Comparison of ENCODE assay signal across 22 cellular contexts in genomic region chr3:195557327-195557726, GRCh38. TPM values are rescaled to one million over a fixed set of nuclear protein-coding genes. Genes with fewer than 3 reads are reported as not detected.
DNase-seq lines count a peak whose midpoint lies in the region; ATAC-seq, FAIRE-seq and TF ChIP-seq lines count a peak whose summit lies in the region.
"Had no signal": no experiment of that assay in that cellular context is flagged by ENCODE, and none has a peak within 500 bp of the region (broad histone marks: within the 10 kb centered on the region; RNA-seq: fewer than 3 reads in every experiment).

No MANE protein-coding gene starts in this region.

- H3K27me3 Mint-ChIP-seq in activated naive CD8-positive, alpha-beta T cell treated with anti-CD3 and anti-CD28 coated beads, Interleukin-2, amount 50 U/mL, for 24 hours, result no peaks in the 10 kb centered on the region
- H3K27me3 Mint-ChIP-seq: CD8-positive, alpha-beta memory T cell; IgD-negative memory B cell had no signal

- H3K9me3 ChIP-seq in OCI-LY3 (ENCODE audit: insufficient read depth, low read length) (no peaks in the 10 kb centered on the region), small intestine (ENCODE audit: control insufficient read depth, low read depth) (no peaks in the 10 kb centered on the region)
- H3K9me3 ChIP-seq: A549 had no signal

- peak; percentile 77 for ATAC-seq in left colon
- ATAC-seq in activated naive CD8-positive, alpha-beta T cell treated with anti-CD3 and anti-CD28 coated beads, Interleukin-2, amount 50 U/mL, for 24 hours, result no peak
- ATAC-seq: A549 had no signal

- no peak overlapping the region for H3K4me2 ChIP-seq in OCI-LY3 (ENCODE audit: low read length)

- 0 out of 2 replicates have a peak, but pooled peaks have one; percentile 10 for TF ChIP-seq CTCF in OCI-LY3 (IDR thresholded peaks at IDR 0.05; ENCODE audit: low read depth, low read length)

- H3K4me1 Mint-ChIP-seq in activated naive CD8-positive, alpha-beta T cell treated with anti-CD3 and anti-CD28 coated beads, Interleukin-2, amount 50 U/mL, for 24 hours, result peaks cover 35% of the 10 kb centered on the region

- H3K9me3 Mint-ChIP-seq in activated naive CD8-positive, alpha-beta T cell treated with anti-CD3 and anti-CD28 coated beads, Interleukin-2, amount 50 U/mL, for 24 hours, result no peaks in the 10 kb centered on the region
- H3K9me3 Mint-ChIP-seq: CD8-positive, alpha-beta memory T cell; IgD-negative memory B cell had no signal

- H3K79me2 ChIP-seq in OCI-LY3 (ENCODE audit: low read length), result no peaks in the 10 kb centered on the region

- no peaks in the 10 kb centered on the region for H3K27me3 ChIP-seq in OCI-LY3 (ENCODE audit: low read depth, low read length)
- H3K27me3 ChIP-seq in small intestine (ENCODE audit: control insufficient read depth in 2 of 2, insufficient read depth in 2 of 2, low read length in 2 of 2), result no peaks in the 10 kb centered on the region

- peak; percentile 19 for DNase-seq in NCI-H2227 (lab: John Stamatoyannopoulos, UW; ENCODE audit: unreplicated experiment)
- no peak for DNase-seq in left colon
- peak; percentile 90 for DNase-seq in small intestine
- DNase-seq in NCI-H446 (lab: John Stamatoyannopoulos, UW), result no peak
- no peak for DNase-seq in activated naive CD8-positive, alpha-beta T cell treated with anti-CD3 and anti-CD28 coated beads, Interleukin-2, amount 50 U/mL, for 24 hours
- no peak for DNase-seq in stimulated activated CD4-positive, alpha-beta T cell treated with anti-CD3 and anti-CD28 coated beads, Interleukin-4, amount 100 ng/mL, for 4 hours
- DNase-seq: CD8-positive, alpha-beta memory T cell; DMS153; NCI-H1048; NCI-H1417 treated with DMSO at 0.1 percent for 48 hours; NCI-H1694 treated with DMSO at 0.1 percent for 48 hours; NCI-H2081; NCI-H524 treated with DMSO at 0.1 percent for 48 hours; SIG-M5; SW 1271 had no signal

- H3K36me3 Mint-ChIP-seq in activated naive CD8-positive, alpha-beta T cell treated with anti-CD3 and anti-CD28 coated beads, Interleukin-2, amount 50 U/mL, for 24 hours (ENCODE audit: low read depth), result no peaks in the 10 kb centered on the region
- H3K36me3 Mint-ChIP-seq: CD8-positive, alpha-beta memory T cell; IgD-negative memory B cell had no signal

- no peak overlapping the region for H3K4me3 Mint-ChIP-seq in activated naive CD8-positive, alpha-beta T cell treated with anti-CD3 and anti-CD28 coated beads, Interleukin-2, amount 50 U/mL, for 24 hours
- H3K4me3 Mint-ChIP-seq: CD8-positive, alpha-beta memory T cell; IgD-negative memory B cell had no signal

- no peaks in the 10 kb centered on the region for H3K36me3 ChIP-seq in OCI-LY3 (replicated peaks; ENCODE audit: low read depth, low read length)
- H3K36me3 ChIP-seq in small intestine (ENCODE audit: control insufficient read depth in 2 of 2, insufficient read depth in 2 of 2, low read length in 2 of 2), result no peaks in the 10 kb centered on the region

- no peak overlapping the region for H3K27ac Mint-ChIP-seq in activated naive CD8-positive, alpha-beta T cell treated with anti-CD3 and anti-CD28 coated beads, Interleukin-2, amount 50 U/mL, for 24 hours
- H3K27ac Mint-ChIP-seq: CD8-positive, alpha-beta memory T cell had no signal

- H3K4me1 ChIP-seq in OCI-LY3 (ENCODE audit: low read length) (peaks cover 4% of the 10 kb centered on the region), small intestine (ENCODE audit: control insufficient read depth in 2 of 2, insufficient read depth in 1 of 2, low read depth in 1 of 2, low read length in 1 of 2) (no peaks in the 10 kb centered on the region)
- H3K4me1 ChIP-seq: A549 had no signal

- no peak overlapping the region for H2AFZ ChIP-seq in OCI-LY3 (ENCODE audit: low read depth, low read length)

- no peaks in the 10 kb centered on the region for H4K20me1 ChIP-seq in OCI-LY3 (ENCODE audit: insufficient read depth, low read length)

- H3K27ac ChIP-seq in OCI-LY3 (ENCODE audit: low read length) (no peak overlapping the region), small intestine (ENCODE audit: low read depth in 1 of 2, low read length in 1 of 2) (no peak overlapping the region)
- H3K27ac ChIP-seq: A549, C4-2B, SK-N-MC had no signal

- WGBS in small intestine, 3 donors, result 8 to 52% (median 42%) methylated on average over 4 of the region's 4 CpGs

- FAIRE-seq in small intestine (lab: Jason Lieb, UNC), result no peak
- FAIRE-seq: A549, GM19239, RCC 7860 had no signal

- H3K9ac ChIP-seq in OCI-LY3 (ENCODE audit: low read length), result no peak overlapping the region

- no peak overlapping the region for H3K4me3 ChIP-seq in OCI-LY3 (ENCODE audit: low read length)
- no peak overlapping the region for H3K4me3 ChIP-seq in small intestine (ENCODE audit: low read depth in 1 of 2, low read length in 2 of 2)
- H3K4me3 ChIP-seq: A549, SK-N-MC had no signal

- intact Hi-C loops in left colon (cut with DNase I, micrococcal nuclease), result no loop called here

RNA-seq across cellular contexts. Expression of gene PPP1R2, which starts 14.2 kb away (rescaled TPM):
- 10 to 100 TPM; 41.1 to 50.5 TPM for total RNA-seq in left colon
- 10 to 100 TPM; 32.7 to 34.3 (median 32.7) TPM for polyA plus RNA-seq in small intestine

RNA-seq across cellular contexts. Expression of gene APOD, which starts 26.4 kb away (rescaled TPM):
- total RNA-seq in left colon, result 10 to 100 TPM; 20.5 to 27.4 TPM
- polyA plus RNA-seq in small intestine, result 10 to 100 TPM in 2 of 3 donors, 1 to 10 TPM in 1; 2.9 to 64.2 (median 15.7) TPM
- polyA plus RNA-seq: CD8-positive, alpha-beta memory T cell; IgD-negative memory B cell had no signal

Comparison
In these comparisons a context has a peak if more than half of its experiments do, and no peak if none do; other contexts are left out.
1. DNase-seq: peak in NCI-H2227 (single experiment) and small intestine (single experiment); none in left colon (0 of 2), NCI-H446 (0 of 2), activated naive CD8-positive, alpha-beta T cell treated with anti-CD3 and anti-CD28 coated beads, Interleukin-2, amount 50 U/mL, for 24 hours (single experiment) and stimulated activated CD4-positive, alpha-beta T cell treated with anti-CD3 and anti-CD28 coated beads, Interleukin-4, amount 100 ng/mL, for 4 hours (0 of 2).